Comparison of ENCODE assay signal across 8 cellular contexts in the genomic region with DNA sequence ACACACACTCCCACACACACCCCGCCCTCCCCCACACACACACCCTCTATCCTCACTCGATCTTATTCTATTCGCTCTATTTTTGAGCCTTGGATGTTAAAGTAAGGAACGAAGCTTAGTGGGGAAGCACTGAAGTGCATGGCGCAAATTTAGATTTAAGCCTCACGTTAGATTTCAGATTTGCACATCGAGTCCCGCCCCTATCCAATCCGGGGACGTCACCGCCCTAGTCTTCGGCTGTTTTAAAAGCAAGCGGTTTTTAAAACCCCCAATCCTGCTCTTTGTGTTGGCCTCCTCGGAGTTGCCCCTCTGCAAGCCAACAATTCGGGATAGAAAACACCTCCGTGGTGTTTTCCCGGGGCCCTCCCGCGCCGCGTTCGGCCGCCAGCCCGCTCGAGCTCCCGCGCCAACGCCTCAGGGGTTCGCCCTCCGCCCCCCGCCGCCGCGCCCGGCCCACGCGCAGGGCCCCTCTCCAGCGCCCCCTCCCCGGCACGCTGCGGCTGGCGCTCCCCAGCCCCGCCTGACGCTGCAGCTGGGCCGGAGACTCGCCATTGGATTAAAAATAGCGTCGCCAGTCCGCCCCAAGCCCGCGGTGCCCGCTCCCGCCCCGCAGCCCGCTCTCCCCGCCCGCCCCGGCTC. TPM values are rescaled to one million over a fixed set of nuclear protein-coding genes. Genes with fewer than 3 reads are reported as not detected.
DNase-seq lines count a peak whose midpoint lies in the region; ATAC-seq and TF ChIP-seq lines count a peak whose summit lies in the region.

A gene with protein sequence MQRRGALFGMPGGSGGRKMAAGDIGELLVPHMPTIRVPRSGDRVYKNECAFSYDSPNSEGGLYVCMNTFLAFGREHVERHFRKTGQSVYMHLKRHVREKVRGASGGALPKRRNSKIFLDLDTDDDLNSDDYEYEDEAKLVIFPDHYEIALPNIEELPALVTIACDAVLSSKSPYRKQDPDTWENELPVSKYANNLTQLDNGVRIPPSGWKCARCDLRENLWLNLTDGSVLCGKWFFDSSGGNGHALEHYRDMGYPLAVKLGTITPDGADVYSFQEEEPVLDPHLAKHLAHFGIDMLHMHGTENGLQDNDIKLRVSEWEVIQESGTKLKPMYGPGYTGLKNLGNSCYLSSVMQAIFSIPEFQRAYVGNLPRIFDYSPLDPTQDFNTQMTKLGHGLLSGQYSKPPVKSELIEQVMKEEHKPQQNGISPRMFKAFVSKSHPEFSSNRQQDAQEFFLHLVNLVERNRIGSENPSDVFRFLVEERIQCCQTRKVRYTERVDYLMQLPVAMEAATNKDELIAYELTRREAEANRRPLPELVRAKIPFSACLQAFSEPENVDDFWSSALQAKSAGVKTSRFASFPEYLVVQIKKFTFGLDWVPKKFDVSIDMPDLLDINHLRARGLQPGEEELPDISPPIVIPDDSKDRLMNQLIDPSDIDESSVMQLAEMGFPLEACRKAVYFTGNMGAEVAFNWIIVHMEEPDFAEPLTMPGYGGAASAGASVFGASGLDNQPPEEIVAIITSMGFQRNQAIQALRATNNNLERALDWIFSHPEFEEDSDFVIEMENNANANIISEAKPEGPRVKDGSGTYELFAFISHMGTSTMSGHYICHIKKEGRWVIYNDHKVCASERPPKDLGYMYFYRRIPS (plus strand): TSS at position 574 of the 639 bp plus-strand sequence. CDS start 186 bp downstream, outside the sequence.

- POLR2A ChIA-PET in SK-N-SH (lab: Yijun Ruan, JAX) = interaction anchor here (0.9 to 1.6 kb wide), 2 partner anchors 14 to 48 kb away, joined by 3 to 11 read pairs; a partner anchor contains a TSS

- DNase-seq in HCEC 1CT (peak; percentile 78), MG63 (peak; percentile 85), SK-N-SH (peak; percentile 95), adipocyte (ENCODE audit: low read depth) (peak; percentile 93), cardiac septum (ENCODE audit: low spot score) (peak; percentile 84), pons (ENCODE audit: low spot score) (peak; percentile 62), upper lobe of right lung (peak; percentile 86)

- H3K36me3 ChIP-seq in MG63 = peaks cover 7% of the 10 kb centered on the region; the same call in 1 of the 2 replicates
- peaks cover 0 to 4% of the 10 kb centered on the region in 2 experiments for H3K36me3 ChIP-seq in SK-N-SH (replicated peaks in 1 of 2; ENCODE audit: control insufficient read depth in 1 of 2, insufficient read depth in 2 of 2, low read length in 1 of 2)
- H3K36me3 ChIP-seq in adipocyte (ENCODE audit: control insufficient read depth, insufficient read depth, low read length, severe bottlenecking) = no peaks in the 10 kb centered on the region
- no peaks in the 10 kb centered on the region for H3K36me3 ChIP-seq in upper lobe of right lung

- peaks cover 27% of the 10 kb centered on the region for H4K20me1 ChIP-seq in SK-N-SH (ENCODE audit: insufficient read depth)

- peaks cover 4 to 10% of the 10 kb centered on the region in 2 experiments; a peak in 2 of 4 replicates for H3K4me1 ChIP-seq in SK-N-SH (ENCODE audit: control insufficient read depth in 1 of 2, insufficient read depth in 2 of 2, low read depth in 1 of 2, low read length in 1 of 2)
- H3K4me1 ChIP-seq in adipocyte (ENCODE audit: control insufficient read depth, insufficient read depth, low read length) = peaks cover 12% of the 10 kb centered on the region
- peaks cover 5% of the 10 kb centered on the region for H3K4me1 ChIP-seq in upper lobe of right lung

- H3K79me2 ChIP-seq in SK-N-SH (ENCODE audit: insufficient read depth) = peaks cover 43% of the 10 kb centered on the region

- H2AFZ ChIP-seq in SK-N-SH (ENCODE audit: low read depth) = peak within 1 kb of the TSS; percentile 88

- H3K4me3 ChIP-seq in MG63 = peak within 1 kb of the TSS; percentile 94
- H3K4me3 ChIP-seq in SK-N-SH (ENCODE audit: low read depth in 2 of 2, low read length in 1 of 2) = peak within 1 kb of the TSS; percentile 80 to 95
- H3K4me3 ChIP-seq in adipocyte (ENCODE audit: low read length) = peak within 1 kb of the TSS; percentile 92
- peak within 1 kb of the TSS; percentile 80 for H3K4me3 ChIP-seq in upper lobe of right lung

- H3K9me2 ChIP-seq in SK-N-SH = no peaks in the 10 kb centered on the region

- H3K9me3 ChIP-seq in MG63 (no peaks in the 10 kb centered on the region), SK-N-SH (no peaks in the 10 kb centered on the region), adipocyte (ENCODE audit: control insufficient read depth, low read length) (no peaks in the 10 kb centered on the region), upper lobe of right lung (no peaks in the 10 kb centered on the region)

- H3K9ac ChIP-seq in SK-N-SH = peak within 1 kb of the TSS; percentile 91
- peak within 1 kb of the TSS; percentile 95 for H3K9ac ChIP-seq in adipocyte (ENCODE audit: low read length)

- H3K27ac ChIP-seq in SK-N-SH (ENCODE audit: low read depth in 2 of 2, low read length in 1 of 2) (peak within 1 kb of the TSS; percentile 90 to 93), upper lobe of right lung (peak within 1 kb of the TSS; percentile 90)

- no peak for TF ChIP-seq RAD21 in SK-N-SH (IDR thresholded peaks at IDR 0.05; ENCODE audit: low read length)

- peak; percentile 26 for TF ChIP-seq POLR2A in GM10847 (IDR thresholded peaks at IDR 0.05; ENCODE audit: extremely low read depth, insufficient read length)

- TF ChIP-seq EP300 in SK-N-SH (IDR thresholded peaks at IDR 0.05; ENCODE audit: borderline replicate concordance in 1 of 2, low read depth in 1 of 2, low read length in 1 of 2) = no peak

- H3K4me2 ChIP-seq in SK-N-SH = peak within 1 kb of the TSS; percentile 97

- CTCF ChIA-PET in SK-N-SH (lab: Yijun Ruan, JAX) = interaction anchor here (0.7 to 1.5 kb wide), 6 partner anchors 8 to 114 kb away, joined by 3 read pairs; no protein-coding TSS in a partner anchor

- intact Hi-C loops in cardiac septum (cut with DNase I) (loop anchor here (5.0 kb wide), 3 partner anchors 45 to 85 kb away; no protein-coding TSS in a partner anchor), upper lobe of right lung (cut with DNase I) (no loop called here)

- peaks cover 28% of the 10 kb centered on the region for H3F3A ChIP-seq in SK-N-SH (replicated peaks; ENCODE audit: insufficient read depth)

- ATAC-seq in upper lobe of right lung = peak; percentile 85

- H3K27me3 ChIP-seq in MG63 (no peaks in the 10 kb centered on the region), SK-N-SH (ENCODE audit: insufficient read depth) (no peaks in the 10 kb centered on the region), adipocyte (replicated peaks; ENCODE audit: control insufficient read depth, insufficient read depth, low read length) (no peaks in the 10 kb centered on the region), upper lobe of right lung (no peaks in the 10 kb centered on the region)

- 1% methylated on average over 13 of the region's 58 CpGs for WGBS in SK-N-SH (ENCODE audit: low lambda C conversion rate)

- no peak for TF ChIP-seq CTCF in SK-N-SH (IDR thresholded peaks at IDR 0.05)
- TF ChIP-seq CTCF in upper lobe of right lung (IDR thresholded peaks at IDR 0.05) = no peak

TF ChIP-seq in SK-N-SH, 30 proteins besides CTCF, POLR2A, EP300 and RAD21 (continues in another document):
- TF ChIP-seq JUND (IDR thresholded peaks at IDR 0.05) (no peak), RCOR1 (IDR thresholded peaks at IDR 0.05; ENCODE audit: low read length) (peak; percentile 40; the same call in 1 of the 2 replicates), NRF1 (IDR thresholded peaks at IDR 0.05; ENCODE audit: low read depth, low read length) (peak; percentile 21; the same call in 1 of the 2 replicates), FOXM1 (IDR thresholded peaks at IDR 0.05; ENCODE audit: low read depth) (peak; percentile 92), TAF1 (IDR thresholded peaks at IDR 0.05; ENCODE audit: borderline replicate concordance, low read depth, low read length) (peak; percentile 34; the same call in 1 of the 2 replicates), FOSL2 (IDR thresholded peaks at IDR 0.05; ENCODE audit: borderline replicate concordance, low read depth) (no peak), SIN3A (IDR thresholded peaks at IDR 0.05; ENCODE audit: borderline replicate concordance, low read depth, low read length) (peak; percentile 72; the same call in 1 of the 2 replicates)
- TF ChIP-seq, protein P1, sequence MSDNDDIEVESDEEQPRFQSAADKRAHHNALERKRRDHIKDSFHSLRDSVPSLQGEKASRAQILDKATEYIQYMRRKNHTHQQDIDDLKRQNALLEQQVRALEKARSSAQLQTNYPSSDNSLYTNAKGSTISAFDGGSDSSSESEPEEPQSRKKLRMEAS (IDR thresholded peaks at IDR 0.05; ENCODE audit: low read depth) = peak; percentile 64; the same call in 1 of the 2 replicates
- TF ChIP-seq, protein P2, sequence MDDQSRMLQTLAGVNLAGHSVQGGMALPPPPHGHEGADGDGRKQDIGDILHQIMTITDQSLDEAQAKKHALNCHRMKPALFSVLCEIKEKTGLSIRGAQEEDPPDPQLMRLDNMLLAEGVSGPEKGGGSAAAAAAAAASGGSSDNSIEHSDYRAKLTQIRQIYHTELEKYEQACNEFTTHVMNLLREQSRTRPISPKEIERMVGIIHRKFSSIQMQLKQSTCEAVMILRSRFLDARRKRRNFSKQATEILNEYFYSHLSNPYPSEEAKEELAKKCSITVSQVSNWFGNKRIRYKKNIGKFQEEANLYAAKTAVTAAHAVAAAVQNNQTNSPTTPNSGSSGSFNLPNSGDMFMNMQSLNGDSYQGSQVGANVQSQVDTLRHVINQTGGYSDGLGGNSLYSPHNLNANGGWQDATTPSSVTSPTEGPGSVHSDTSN (IDR thresholded peaks at IDR 0.05) = no peak
- TF ChIP-seq, protein P3, sequence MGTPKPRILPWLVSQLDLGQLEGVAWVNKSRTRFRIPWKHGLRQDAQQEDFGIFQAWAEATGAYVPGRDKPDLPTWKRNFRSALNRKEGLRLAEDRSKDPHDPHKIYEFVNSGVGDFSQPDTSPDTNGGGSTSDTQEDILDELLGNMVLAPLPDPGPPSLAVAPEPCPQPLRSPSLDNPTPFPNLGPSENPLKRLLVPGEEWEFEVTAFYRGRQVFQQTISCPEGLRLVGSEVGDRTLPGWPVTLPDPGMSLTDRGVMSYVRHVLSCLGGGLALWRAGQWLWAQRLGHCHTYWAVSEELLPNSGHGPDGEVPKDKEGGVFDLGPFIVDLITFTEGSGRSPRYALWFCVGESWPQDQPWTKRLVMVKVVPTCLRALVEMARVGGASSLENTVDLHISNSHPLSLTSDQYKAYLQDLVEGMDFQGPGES (IDR thresholded peaks at IDR 0.05; ENCODE audit: low read depth, low read length) = no peak

RNA-seq across cellular contexts. Expression of the gene that starts here (rescaled TPM):
- 9.8 and 21.0 TPM in 2 replicates for total RNA-seq in MG63 (2014; rRNA removed; shearing (Covaris generic); ENCODE audit: low replicate concordance)
- polyA plus RNA-seq in SK-N-SH (2012; rRNA removed) = 7.7 and 8.2 TPM in 2 replicates
- 9.3 and 10.0 TPM in 2 replicates for polyA plus RNA-seq in SK-N-SH (2012; cell fraction: cytosol; rRNA removed)
- 5.6 and 8.6 TPM in 2 replicates for polyA plus RNA-seq in SK-N-SH (2012; cell fraction: nucleus; rRNA removed)
- total RNA-seq in cardiac septum (128 TPM), upper lobe of right lung (15.4 TPM)

Comparison
In these comparisons a context has a peak if more than half of its experiments do, and no peak if none do; other contexts are left out.
1. Peak in every context shown above with its lines: DNase-seq, ATAC-seq, H3K4me3 ChIP-seq and H3K27ac ChIP-seq.